ENCODE assay signal across 8 cellular contexts in genomic region chr7:954330-955238, GRCh38. TPM values are rescaled to one million over a fixed set of nuclear protein-coding genes. Genes with fewer than 3 reads are reported as not detected.
DNase-seq lines count a peak whose midpoint lies in the region; ATAC-seq, FAIRE-seq and TF ChIP-seq lines count a peak whose summit lies in the region.

ADAP1 (minus strand) TSS chr7:954680; CDS start chr7:954477, 203 bp downstream.

- H3K27ac ChIP-seq in HUES6 (ENCODE audit: low read depth, low read length) (no peak within 1 kb of the TSS), H1 (ENCODE audit: low read depth, low read length) (no peak within 1 kb of the TSS)

- no peaks in the 10 kb centered on the region for H3K79me2 ChIP-seq in H1 (ENCODE audit: control insufficient read depth in 1 of 2, insufficient read depth in 2 of 2, low read length in 2 of 2)

- no peak within 1 kb of the TSS; the same call in 1 of the 2 replicates for H2BK5ac ChIP-seq in H1 (ENCODE audit: low read depth, low read length)

- H2BK12ac ChIP-seq in H1 (ENCODE audit: low read depth, low read length) = no peak within 1 kb of the TSS

- peak within 1 kb of the TSS; percentile 54 for H3K27ac Mint-ChIP-seq in stimulated activated memory B cell treated with anti-CD40 and anti-IgM and Interleukin-4, amounts not matched to agents 10 μg/mL and 1 μg/mL and 100 μg/mL, for 72 hours

- H3K9me3 ChIP-seq in HUES6 (ENCODE audit: control insufficient read depth, insufficient read depth, low read depth, low read length) = no peaks in the 10 kb centered on the region
- H3K9me3 ChIP-seq in H1 (ENCODE audit: insufficient read depth in 2 of 2, low read depth in 1 of 2, low read length in 1 of 2) = peaks cover 0 to 3% of the 10 kb centered on the region in 2 experiments; a peak in 1 of 4 replicates

- TF ChIP-seq RAD21 in H1 (IDR thresholded peaks at IDR 0.05 in 1 of 2, conservative IDR thresholded peaks at IDR 0.05 in 1 of 2; ENCODE audit: low read depth in 2 of 2, low read length in 2 of 2) = peak in 1 of 2 experiments; percentile 51; a peak in 2 of 4 replicates

- H3K4me1 ChIP-seq in HUES6 (ENCODE audit: control insufficient read depth, insufficient read depth, low read length) (peaks cover 5% of the 10 kb centered on the region; the same call in 1 of the 2 replicates), H1 (replicated peaks in 1 of 4; ENCODE audit: control insufficient read depth in 3 of 4, insufficient read depth in 4 of 4, low read length in 3 of 4) (peaks cover 0 to 12% (median 6%) of the 10 kb centered on the region in 4 experiments; a peak in 5 of 7 replicates)

- POLR2A ChIA-PET in H1 (lab: Charles Lee; ENCODE audit: partially characterized antibody) = interaction anchor here (1.0 to 1.4 kb wide), 2 partner anchors 12 to 19 kb away, joined by 3 read pairs; no protein-coding TSS in a partner anchor

- peaks cover 4% of the 10 kb centered on the region; the same call in 1 of the 2 replicates for H3K23me2 ChIP-seq in H1 (ENCODE audit: low read depth, low read length)

- H3K4ac ChIP-seq in H1 (replicated peaks; ENCODE audit: insufficient read length, low read depth, low read length) = no peak within 1 kb of the TSS

- no peak within 1 kb of the TSS for H2AK5ac ChIP-seq in H1 (ENCODE audit: low read depth, low read length)

- H2AFZ ChIP-seq in H1 (ENCODE audit: low read length) = no peak within 1 kb of the TSS

- no peak for TF ChIP-seq EP300 in H1 (IDR thresholded peaks at IDR 0.05; ENCODE audit: borderline replicate concordance in 1 of 2, low read depth in 2 of 2, low read length in 2 of 2)

- FAIRE-seq in H1 (lab: Jason Lieb, UNC) = no peak

- no peaks in the 10 kb centered on the region for H3K27me3 Mint-ChIP-seq in stimulated activated memory B cell treated with anti-CD40 and anti-IgM and Interleukin-4, amounts not matched to agents 10 μg/mL and 1 μg/mL and 100 μg/mL, for 72 hours

- H3K36me3 Mint-ChIP-seq in stimulated activated memory B cell treated with anti-CD40 and anti-IgM and Interleukin-4, amounts not matched to agents 10 μg/mL and 1 μg/mL and 100 μg/mL, for 72 hours = no peaks in the 10 kb centered on the region

- H3K79me1 ChIP-seq in H1 (ENCODE audit: low read depth, low read length) = no peaks in the 10 kb centered on the region

- no peak within 1 kb of the TSS for H4K91ac ChIP-seq in H1 (replicated peaks; ENCODE audit: insufficient read length, low read length)

- no peak within 1 kb of the TSS for H3K23ac ChIP-seq in H1 (ENCODE audit: insufficient read length)

- no peaks in the 10 kb centered on the region for H3K36me3 ChIP-seq in HUES6 (ENCODE audit: control insufficient read depth, insufficient read depth, low read length)
- no peaks in the 10 kb centered on the region for H3K36me3 ChIP-seq in H1 (ENCODE audit: control insufficient read depth in 2 of 4, insufficient read depth in 4 of 4, low read length in 3 of 4)

- H4K8ac ChIP-seq in H1 (ENCODE audit: extremely low read depth, insufficient read depth, low read length) = peak within 1 kb of the TSS; percentile 11; the same call in 1 of the 2 replicates

- H3K4me2 ChIP-seq in H1 (ENCODE audit: insufficient read depth in 1 of 2, low read depth in 2 of 2, low read length in 2 of 2) = peak within 1 kb of the TSS; percentile 56 to 76; a peak in 3 of 4 replicates

- no peak within 1 kb of the TSS for H3K18ac ChIP-seq in H1 (ENCODE audit: extremely low read depth, low read length)

- WGBS in H1 (ENCODE audit: extremely low coverage in 1 of 2, insufficient coverage in 1 of 2, insufficient read length in 1 of 2, insufficient replicate concordance in 2 of 2, low coverage in 1 of 2, low lambda C conversion rate in 2 of 2, missing lambda C conversion rate in 1 of 2), 2 experiments = 49% methylated on average over 16 of the region's 115 CpGs; no CpG with 5 or more reads in 1 of the 2 experiments

- peak within 1 kb of the TSS; percentile 66 for H3K4me3 Mint-ChIP-seq in stimulated activated memory B cell treated with anti-CD40 and anti-IgM and Interleukin-4, amounts not matched to agents 10 μg/mL and 1 μg/mL and 100 μg/mL, for 72 hours

- peaks cover 26% of the 10 kb centered on the region for H3K4me1 Mint-ChIP-seq in stimulated activated memory B cell treated with anti-CD40 and anti-IgM and Interleukin-4, amounts not matched to agents 10 μg/mL and 1 μg/mL and 100 μg/mL, for 72 hours

- no peak within 1 kb of the TSS for H3K9ac ChIP-seq in HUES6 (ENCODE audit: low read length)
- no peak within 1 kb of the TSS for H3K9ac ChIP-seq in H1 (replicated peaks in 1 of 4; ENCODE audit: extremely low read depth in 1 of 4, low read depth in 3 of 4, low read length in 3 of 4)

- H2BK15ac ChIP-seq in H1 (ENCODE audit: low read length) = no peak within 1 kb of the TSS

- no peak within 1 kb of the TSS for H4K5ac ChIP-seq in H1 (ENCODE audit: insufficient read length, low read depth, low read length)

- peak; percentile 77 for DNase-seq in AG08396 (ENCODE audit: low spot score)
- peak; percentile 64 to 69 for DNase-seq in activated CD4-positive, alpha-beta T cell treated with anti-CD3 and anti-CD28 coated beads, Interleukin-2, amount 50 U/mL, for 48 hours
- DNase-seq in H1 (ENCODE audit: low read depth in 1 of 2, low spot score in 2 of 2) = no peak
- peak; percentile 52 for DNase-seq in middle frontal gyrus (ENCODE audit: extremely low spot score, low spot score)
- no peak for DNase-seq in amniotic stem cell (lab: John Stamatoyannopoulos, UW)

- H4K20me1 ChIP-seq in H1 (replicated peaks in 1 of 2; ENCODE audit: control insufficient read depth in 1 of 2, insufficient read depth in 2 of 2, low read length in 2 of 2) = no peaks in the 10 kb centered on the region

- CTCF ChIA-PET in H1 (lab: Charles Lee; ENCODE audit: partially characterized antibody) = interaction anchor here (1.0 to 4.6 kb wide), 3 partner anchors 12 to 45 kb away, joined by 3 to 37 read pairs (median 36); no protein-coding TSS in a partner anchor

- ATAC-seq in stimulated activated memory B cell treated with anti-CD40 and anti-IgM and Interleukin-4, amounts not matched to agents 10 μg/mL and 1 μg/mL and 100 μg/mL, for 72 hours = peak; percentile 73

- peak within 1 kb of the TSS; percentile 67 for H3K4me3 ChIP-seq in HUES6 (ENCODE audit: low read depth, low read length)
- H3K4me3 ChIP-seq in H1 (ENCODE audit: extremely low read depth in 1 of 4, insufficient read depth in 2 of 4, low read depth in 3 of 4, low read length in 4 of 4) = peak within 1 kb of the TSS; percentile 27 to 62 (median 46)

- H3K27me3 ChIP-seq in HUES6 (ENCODE audit: control insufficient read depth, insufficient read depth, low read length) = peaks cover 33% of the 10 kb centered on the region
- peaks cover 2 to 26% (median 19%) of the 10 kb centered on the region in 4 experiments; a peak in 6 of 7 replicates for H3K27me3 ChIP-seq in H1 (replicated peaks in 1 of 4; ENCODE audit: control insufficient read depth in 3 of 4, extremely low read depth in 1 of 4, insufficient read depth in 3 of 4, low read length in 3 of 4)

- H2BK20ac ChIP-seq in H1 (ENCODE audit: low read length) = no peak within 1 kb of the TSS

- H3K56ac ChIP-seq in H1 (replicated peaks; ENCODE audit: insufficient read length, low read depth, low read length) = no peak within 1 kb of the TSS

- H3K14ac ChIP-seq in H1 (ENCODE audit: insufficient read length) = no peak within 1 kb of the TSS

- H3K9me3 Mint-ChIP-seq in stimulated activated memory B cell treated with anti-CD40 and anti-IgM and Interleukin-4, amounts not matched to agents 10 μg/mL and 1 μg/mL and 100 μg/mL, for 72 hours = no peaks in the 10 kb centered on the region

- peak in 1 of 3 experiments; percentile 12; a peak in 1 of 4 replicates for TF ChIP-seq CTCF in H1 (IDR thresholded peaks at IDR 0.05; ENCODE audit: control extremely low read depth in 1 of 3, insufficient read depth in 1 of 3, low read depth in 1 of 3, low read length in 3 of 3)

- no peak within 1 kb of the TSS for H2BK120ac ChIP-seq in H1 (replicated peaks; ENCODE audit: low read depth, low read length)

- TF ChIP-seq POLR2A in GM19099 (IDR thresholded peaks at IDR 0.05; ENCODE audit: extremely low read depth, insufficient read length, low read depth) (peak; percentile 54), H1 (IDR thresholded peaks at IDR 0.05; ENCODE audit: control extremely low read depth in 1 of 2, low read depth in 2 of 2, low read length in 2 of 2) (no peak)

TF ChIP-seq in H1, 55 proteins besides CTCF, POLR2A, EP300 and RAD21:
- no peak for TF ChIP-seq CBX8 (IDR thresholded peaks at IDR 0.05; ENCODE audit: borderline replicate concordance, low read depth, low read length)
- no peak for TF ChIP-seq FOSL1 (IDR thresholded peaks at IDR 0.05; ENCODE audit: insufficient read depth, low read depth, low read length)
- no peak for TF ChIP-seq SP2 (IDR thresholded peaks at IDR 0.05; ENCODE audit: low read length)
- no peak for TF ChIP-seq ASH2L (IDR thresholded peaks at IDR 0.05; ENCODE audit: low read length)
- no peak for TF ChIP-seq SAP30 (IDR thresholded peaks at IDR 0.05; ENCODE audit: insufficient read depth, insufficient replicate concordance, low read length)
- TF ChIP-seq YY1 (IDR thresholded peaks at IDR 0.05; ENCODE audit: low read depth, low read length) = no peak
TF ChIP-seq in H1: peak in this region for 0.

RNA-seq across cellular contexts. Expression of gene ADAP1, which starts in this region (rescaled TPM):
- 5.4 and 5.8 TPM in 2 replicates for total RNA-seq in H1 (2021; fragmentation: NEBNext Ultra II Directional; extraction: Animal tissue kit (Norgen Biotek cat#: 25700))
- polyA plus RNA-seq in H1 (2011; rRNA removed) = 6.1 and 8.1 TPM in 2 replicates
- polyA plus RNA-seq in H1 (2011; cell fraction: cytosol; rRNA removed) = 7.0 TPM
- 14.6 TPM for polyA plus RNA-seq in H1 (2011; cell fraction: nucleus; rRNA removed)
- polyA plus RNA-seq in H1 (2012, experiment 1 of 2) = 6.7 to 9.5 TPM (median 9.3 TPM) in 4 replicates
- 10.2 TPM for polyA plus RNA-seq in H1 (2012, experiment 2 of 2)
- 5.6 TPM for polyA plus RNA-seq in H1 (2013, experiment 1 of 2)
- 4.6 TPM for polyA plus RNA-seq in H1 (2013, experiment 2 of 2)
- polyA minus RNA-seq in H1 (2011; rRNA and poly(A)+ RNA removed) = 4.6 and 6.6 TPM in 2 replicates
- 6.6 TPM for polyA minus RNA-seq in H1 (2011; cell fraction: cytosol; rRNA and poly(A)+ RNA removed)
- polyA minus RNA-seq in H1 (2011; cell fraction: nucleus; rRNA and poly(A)+ RNA removed) = 6.3 TPM

Comparison
In these comparisons a context has a peak if more than half of its experiments do, and no peak if none do; other contexts are left out.
1. DNase-seq: peak in AG08396 (single experiment), activated CD4-positive, alpha-beta T cell treated with anti-CD3 and anti-CD28 coated beads, Interleukin-2, amount 50 U/mL, for 48 hours (2 of 2) and middle frontal gyrus (single experiment); none in H1 (0 of 2) and amniotic stem cell (single experiment).